In genomic region chr5:2013301-2014057, GRCh38 we compare ENCODE assay signal across 1 cellular context.
TF ChIP-seq lines count a peak whose summit lies in the region.

No MANE protein-coding gene starts in this region.

TF ChIP-seq in HepG2, 621 proteins besides CTCF, POLR2A, EP300 and RAD21 (continued from another document):
- TF ChIP-seq RERE (CRISPR knock-in tag; IDR thresholded peaks at IDR 0.05; ENCODE audit: low read depth) (no peak), RFX5 (IDR thresholded peaks at IDR 0.05; ENCODE audit: low read depth, low read length) (no peak), ZNF766 (CRISPR knock-in tag; IDR thresholded peaks at IDR 0.05; ENCODE audit: borderline replicate concordance) (no peak), PAF1 (CRISPR knock-in tag; IDR thresholded peaks at IDR 0.05) (no peak), ZHX1 (CRISPR knock-in tag; IDR thresholded peaks at IDR 0.05; ENCODE audit: low read depth) (no peak), ZNF530 (CRISPR knock-in tag; IDR thresholded peaks at IDR 0.05; ENCODE audit: low read depth) (no peak), TGIF2 (CRISPR knock-in tag; IDR thresholded peaks at IDR 0.05) (no peak), ZFP90 (CRISPR knock-in tag; IDR thresholded peaks at IDR 0.05; ENCODE audit: borderline replicate concordance) (no peak)
TF ChIP-seq in HepG2: peak in this region for 0.
